14 cellular contexts compared by ENCODE assay signal in genomic region chr4:77154761-77155499, GRCh38. TPM values are rescaled to one million over a fixed set of nuclear protein-coding genes. Genes with fewer than 3 reads are reported as not detected.
DNase-seq lines count a peak whose midpoint lies in the region; ATAC-seq and TF ChIP-seq lines count a peak whose summit lies in the region.
"Had no signal": no experiment of that assay in that cellular context is flagged by ENCODE, and none has a peak within 500 bp of the region (broad histone marks: within the 10 kb centered on the region; RNA-seq: fewer than 3 reads in every experiment).

No MANE protein-coding gene starts in this region.

- intact Hi-C loops in Caco-2 (cut with micrococcal nuclease; ENCODE audit: unreplicated experiment), result loop anchor here (5.0 kb wide), 1 partner anchor 103 kb away; no protein-coding TSS in a partner anchor
- intact Hi-C loops in breast epithelium (cut with DNase I; ENCODE audit: low total_unique reads), result no loop called here

- H3K27me3 ChIP-seq in Caco-2 (replicated peaks; ENCODE audit: control insufficient read depth, insufficient read depth, low read length) (no peaks in the 10 kb centered on the region), Karpas-422 (ENCODE audit: low read length) (no peaks in the 10 kb centered on the region), breast epithelium (no peaks in the 10 kb centered on the region), neural progenitor cell (no peaks in the 10 kb centered on the region)

- peaks cover 23% of the 10 kb centered on the region for H3K36me3 Mint-ChIP-seq in Caco-2 (ENCODE audit: insufficient read depth, unreplicated experiment)
- peaks cover 10% of the 10 kb centered on the region for H3K36me3 Mint-ChIP-seq in neural progenitor cell

- H3K27me3 Mint-ChIP-seq in Caco-2 (ENCODE audit: insufficient read depth, unreplicated experiment) (no peaks in the 10 kb centered on the region), neural progenitor cell (ENCODE audit: insufficient read depth, low read depth) (peaks cover 15% of the 10 kb centered on the region)

- H3K27ac ChIP-seq in Karpas-422 (ENCODE audit: low read length), result peak overlapping the region; percentile 99
- peak overlapping the region; percentile 97 for H3K27ac ChIP-seq in breast epithelium
- H3K27ac ChIP-seq in neural progenitor cell, result no peak overlapping the region

- no peaks in the 10 kb centered on the region for H3K9me3 ChIP-seq in Caco-2
- H3K9me3 ChIP-seq in Karpas-422 (ENCODE audit: low read length), result no peaks in the 10 kb centered on the region
- H3K9me3 ChIP-seq in breast epithelium, result no peaks in the 10 kb centered on the region
- H3K9me3 ChIP-seq in neural progenitor cell (ENCODE audit: low read depth), result no peaks in the 10 kb centered on the region

- TF ChIP-seq CTCF in Caco-2 (IDR thresholded peaks at IDR 0.05; ENCODE audit: insufficient read depth in 1 of 2, low read depth in 1 of 2, low read length in 1 of 2, severe bottlenecking in 1 of 2, unreplicated experiment in 1 of 2), result no peak
- no peak for TF ChIP-seq CTCF in breast epithelium (IDR thresholded peaks at IDR 0.05)
- TF ChIP-seq CTCF in neural progenitor cell (IDR thresholded peaks at IDR 0.05), result no peak

- H2AFZ ChIP-seq in Karpas-422 (ENCODE audit: low read length) (no peak overlapping the region), neural progenitor cell (replicated peaks) (peak overlapping the region; percentile 18)

- H3K9me3 Mint-ChIP-seq in Caco-2 (ENCODE audit: unreplicated experiment), result no peaks in the 10 kb centered on the region
- no peaks in the 10 kb centered on the region for H3K9me3 Mint-ChIP-seq in neural progenitor cell
- H3K9me3 Mint-ChIP-seq: activated T-helper 1 cell treated with anti-CD3 and anti-CD28 coated beads, Interleukin-12 subunit alpha, Interleukin-12 subunit beta, Interleukin-2, Interleukin-4 antibody, amounts not matched to agents 30 ng/mL and 10 ng/mL and 1 ng/mL, durations not matched to agents 14 hours and 24 hours and 36 hours had no signal

- peak overlapping the region; percentile 89 for H3K4me2 ChIP-seq in Karpas-422 (ENCODE audit: low read depth, low read length, poor library complexity, severe bottlenecking)
- H3K4me2 ChIP-seq in neural progenitor cell, result peak overlapping the region; percentile 89

- H3K79me2 ChIP-seq in Karpas-422 (ENCODE audit: low read length) (peaks cover 21% of the 10 kb centered on the region; the same call in 1 of the 2 replicates), neural progenitor cell (ENCODE audit: low read depth) (peaks cover 43% of the 10 kb centered on the region)

- CTCF ChIA-PET in Caco-2 (lab: Charles Lee), result interaction anchor here (1.5 kb wide), 1 partner anchor 48 kb away, joined by 3 read pairs; no protein-coding TSS in a partner anchor

- no peaks in the 10 kb centered on the region for H3K9me2 ChIP-seq in Karpas-422 (replicated peaks; ENCODE audit: insufficient read depth, low read length)

- DNase-seq in Caco-2 (no peak), Karpas-422 (peak; percentile 61), breast epithelium (ENCODE audit: low spot score in 2 of 2) (no peak), neural progenitor cell (ENCODE audit: low spot score) (no peak), NCI-H82 (lab: John Stamatoyannopoulos, UW) (no peak), NCI-H2196 (lab: John Stamatoyannopoulos, UW; ENCODE audit: unreplicated experiment) (no peak), NCI-H187 treated with DMSO at 0.1 percent for 48 hours (lab: John Stamatoyannopoulos, UW) (no peak)
- DNase-seq: DMS153, foreskin fibroblast, left ventricle myocardium superior, NCI-H524 treated with DMSO at 0.1 percent for 48 hours had no signal

- POLR2A ChIA-PET in Caco-2 (lab: Charles Lee), result interaction anchor here (0.7 to 2.3 kb wide), 2 partner anchors 9 to 14 kb away, joined by 3 to 8 read pairs; no protein-coding TSS in a partner anchor

- no peak for ATAC-seq in GM21529 (IDR thresholded peaks at IDR 0.05; ENCODE audit: unreplicated experiment)
- ATAC-seq: K562, left ventricle myocardium superior had no signal

- H3K27ac Mint-ChIP-seq in Caco-2 (ENCODE audit: unreplicated experiment) (no peak overlapping the region), neural progenitor cell (peak overlapping the region; percentile 27)
- H3K27ac Mint-ChIP-seq: activated T-helper 1 cell treated with anti-CD3 and anti-CD28 coated beads, Interleukin-12 subunit alpha, Interleukin-12 subunit beta, Interleukin-2, Interleukin-4 antibody, amounts not matched to agents 30 ng/mL and 10 ng/mL and 1 ng/mL, durations not matched to agents 14 hours and 24 hours and 36 hours had no signal

- H3K4me3 Mint-ChIP-seq in Caco-2 (ENCODE audit: unreplicated experiment), result peak overlapping the region; percentile 98
- peak overlapping the region; percentile 2 for H3K4me3 Mint-ChIP-seq in neural progenitor cell

- H3K4me3 ChIP-seq in Caco-2 (ENCODE audit: low read depth, low read length) (no peak overlapping the region), Karpas-422 (ENCODE audit: low read length) (peak overlapping the region; percentile 58), breast epithelium (no peak overlapping the region), neural progenitor cell (peak overlapping the region; percentile 80)
- H3K4me3 ChIP-seq: K562 had no signal

- no peaks in the 10 kb centered on the region for H3K36me3 ChIP-seq in Caco-2 (ENCODE audit: control insufficient read depth, insufficient read depth, low read length)
- peaks cover 8% of the 10 kb centered on the region; the same call in 1 of the 2 replicates for H3K36me3 ChIP-seq in Karpas-422 (ENCODE audit: insufficient read depth, low read length)
- H3K36me3 ChIP-seq in breast epithelium, result peaks cover 7% of the 10 kb centered on the region
- peaks cover 16% of the 10 kb centered on the region for H3K36me3 ChIP-seq in neural progenitor cell

- peaks cover 43% of the 10 kb centered on the region for H3F3A ChIP-seq in neural progenitor cell (ENCODE audit: low read depth)

- H3K4me1 Mint-ChIP-seq in Caco-2 (ENCODE audit: low read depth, unreplicated experiment) (peaks cover 10% of the 10 kb centered on the region), neural progenitor cell (peaks cover 58% of the 10 kb centered on the region)

- H4K20me1 ChIP-seq in Karpas-422 (ENCODE audit: insufficient read depth, low read depth, low read length), result no peaks in the 10 kb centered on the region; the same call in 1 of the 2 replicates
- peaks cover 27% of the 10 kb centered on the region for H4K20me1 ChIP-seq in neural progenitor cell (ENCODE audit: low read depth)

- peak overlapping the region; percentile 68 for H3K9ac ChIP-seq in Karpas-422 (ENCODE audit: low read length)
- no peak overlapping the region for H3K9ac ChIP-seq in neural progenitor cell

- H3K4me1 ChIP-seq in Caco-2 (no peaks in the 10 kb centered on the region), Karpas-422 (ENCODE audit: low read length) (peaks cover 62% of the 10 kb centered on the region), breast epithelium (peaks cover 0 to 10% of the 10 kb centered on the region in 2 donors), neural progenitor cell (peaks cover 50% of the 10 kb centered on the region)

- BruUV-seq in Caco-2 (replicated peaks; lab: Mats Ljungman, UMichigan), result no TSS peak

- no peak for TF ChIP-seq POLR2A in breast epithelium (IDR thresholded peaks at IDR 0.05)

RNA-seq across cellular contexts. Expression of gene CCNG2, which starts 2.1 kb away (rescaled TPM):
- total RNA-seq in Caco-2 (2022) (25.6 and 26.0 TPM in 2 replicates), breast epithelium (100 to 1,000 TPM in 2 of 3 donors, 10 to 100 TPM in 1; 74.1 to 111 (median 107) TPM), neural progenitor cell (ENCODE audit: low replicate concordance) (214 and 366 TPM in 2 replicates)
- total RNA-seq in Karpas-422 (2014; rRNA removed; shearing (Covaris generic); ENCODE audit: low replicate concordance), result 11.8 and 38.8 TPM in 2 replicates

Comparison
In these comparisons a context has a peak if more than half of its experiments do, and no peak if none do; other contexts are left out.
1. H3K4me3 ChIP-seq: peak in Karpas-422 (single experiment) and neural progenitor cell (single experiment); none in Caco-2 (single experiment) and breast epithelium (0 of 3).